22 cellular contexts compared by ENCODE assay signal in genomic region chr7:19066109-19066508, GRCh38. TPM values are rescaled to one million over a fixed set of nuclear protein-coding genes. Genes with fewer than 3 reads are reported as not detected.
"Had no signal": no experiment of that assay in that cellular context is flagged by ENCODE, and none has a peak within 500 bp of the region (broad histone marks: within the 10 kb centered on the region; RNA-seq: fewer than 3 reads in every experiment).

No MANE protein-coding gene starts in this region.

- H3K4me3 ChIP-seq: adrenal gland, coronary artery, esophagus muscularis mucosa, heart right ventricle, lower lobe of right lung, sigmoid colon, spleen, thoracic aorta, vagina had no signal

- H3K4me1 ChIP-seq: adrenal gland, esophagus muscularis mucosa, heart right ventricle, lower lobe of right lung, sigmoid colon, spleen, vagina had no signal

- H3K9me3 ChIP-seq: adrenal gland, esophagus muscularis mucosa, heart right ventricle, lower lobe of right lung, sigmoid colon, spleen, thoracic aorta, vagina had no signal

- H3K36me3 ChIP-seq: adrenal gland, esophagus muscularis mucosa, heart right ventricle, lower lobe of right lung, sigmoid colon, spleen, thoracic aorta, vagina had no signal

- ATAC-seq: activated naive CD4-positive, alpha-beta T cell treated with anti-CD3 and anti-CD28 coated beads, Interleukin-2, amount 50 U/mL, for 72 hours; heart right ventricle; lower lobe of right lung had no signal

- FAIRE-seq: bronchial epithelial cell, keratinocyte, TTC549 had no signal

- DNase-seq: activated CD4-positive, alpha-beta T cell treated with anti-CD3 and anti-CD28 coated beads for 1 hour; activated CD4-positive, alpha-beta T cell treated with anti-CD3 and anti-CD28 coated beads, Interleukin-2, amount 50 U/mL, for 1 hour; activated T-cell treated with anti-CD3 and anti-CD28 coated beads, Interleukin-2, amount 50 U/mL, for 1 hour; adrenal gland; heart right ventricle; lower lobe of right lung; mesendoderm; naive B cell; nucleus accumbens; sigmoid colon; spleen; stimulated activated CD4-positive, alpha-beta T cell treated with anti-CD3 and anti-CD28 coated beads, Interleukin-4, amount 100 ng/mL, for 24 hours; stimulated activated naive CD4-positive, alpha-beta T cell treated with Interleukin-2 at 50 U/mL for 16 hours had no signal

- H3K27me3 ChIP-seq: adrenal gland, esophagus muscularis mucosa, heart right ventricle, sigmoid colon, vagina had no signal

RNA-seq across cellular contexts. Expression of gene TWIST1, which starts 51.3 kb away (rescaled TPM):
- total RNA-seq: activated naive CD4-positive, alpha-beta T cell treated with anti-CD3 and anti-CD28 coated beads, Interleukin-2, amount 50 U/mL, for 72 hours; lower lobe of right lung; renal cortical epithelial cell; spleen had no signal
